ENCODE assay signal across 12 cellular contexts in genomic region chr16:22684282-22685161, GRCh38.
DNase-seq lines count a peak whose midpoint lies in the region; ATAC-seq and TF ChIP-seq lines count a peak whose summit lies in the region.
"Had no signal": no experiment of that assay in that cellular context is flagged by ENCODE, and none has a peak within 500 bp of the region (broad histone marks: within the 10 kb centered on the region; RNA-seq: fewer than 3 reads in every experiment).

No MANE protein-coding gene starts in this region.

- H3K9me3 ChIP-seq in mesenchymal stem cell (ENCODE audit: control insufficient read depth, low read length) = peaks cover 5% of the 10 kb centered on the region
- H3K9me3 ChIP-seq: pancreas had no signal

- TF ChIP-seq CTCF in chondrocyte (IDR thresholded peaks at IDR 0.05) = no peak

- no peak overlapping the region for H3K14ac ChIP-seq in mesenchymal stem cell (ENCODE audit: low read length in 2 of 2)

- H2AFZ ChIP-seq in ACC112 (ENCODE audit: low read length, unreplicated experiment) (peak overlapping the region; percentile 30), mesenchymal stem cell (ENCODE audit: low read depth, low read length) (no peak overlapping the region)

- H3K4me2 ChIP-seq in mesenchymal stem cell (ENCODE audit: low read length, poor library complexity, severe bottlenecking) = no peak overlapping the region

- no peaks in the 10 kb centered on the region for H3K79me1 ChIP-seq in mesenchymal stem cell (replicated peaks; ENCODE audit: low read length, poor library complexity, severe bottlenecking)

- no peak for ATAC-seq in GM19035 (IDR thresholded peaks at IDR 0.05; ENCODE audit: unreplicated experiment)

- peaks cover 5% of the 10 kb centered on the region for H3K9me3 Mint-ChIP-seq in chondrocyte (ENCODE audit: low read depth)

- H3K36me3 Mint-ChIP-seq in chondrocyte (ENCODE audit: low read depth) = no peaks in the 10 kb centered on the region

- H3K4me1 ChIP-seq in ACC112 (ENCODE audit: control insufficient read depth, insufficient read depth, low read length, unreplicated experiment) (peaks cover 12% of the 10 kb centered on the region), mesenchymal stem cell (ENCODE audit: control insufficient read depth, insufficient read depth, low read depth, low read length) (no peaks in the 10 kb centered on the region)
- H3K4me1 ChIP-seq: pancreas had no signal

- no peak overlapping the region for H3K4me3 Mint-ChIP-seq in chondrocyte (ENCODE audit: unreplicated experiment)

- 78% methylated on average over 4 of the region's 4 CpGs for WGBS in mesenchymal stem cell

- DNase-seq in HCEC 1CT (peak; percentile 59), chondrocyte (ENCODE audit: low spot score) (no peak), mesenchymal stem cell (no peak), GOT3 (lab: John Stamatoyannopoulos, UW) (no peak), cerebellar cortex (ENCODE audit: low spot score) (no peak), DMS79 treated with DMSO at 0.1 percent for 48 hours (lab: John Stamatoyannopoulos, UW) (no peak)
- DNase-seq: central memory CD4-positive, alpha-beta T cell; NCI-H226; pancreas had no signal

- no peak overlapping the region for H3K18ac ChIP-seq in mesenchymal stem cell (ENCODE audit: low read depth in 1 of 2, low read length in 2 of 2)

- no peak overlapping the region for H3K23ac ChIP-seq in mesenchymal stem cell (ENCODE audit: low read length in 2 of 2)

- no peak overlapping the region for H2BK120ac ChIP-seq in mesenchymal stem cell (ENCODE audit: low read depth, low read length)

- H3K79me2 ChIP-seq in ACC112 (ENCODE audit: control insufficient read depth, insufficient read depth, low read length, unreplicated experiment) = no peaks in the 10 kb centered on the region

- peaks cover 17% of the 10 kb centered on the region for H3K4me1 Mint-ChIP-seq in chondrocyte (ENCODE audit: low read depth)

- no peak overlapping the region for H2BK12ac ChIP-seq in mesenchymal stem cell (ENCODE audit: low read length in 2 of 2)

- no peak overlapping the region for H4K91ac ChIP-seq in mesenchymal stem cell (ENCODE audit: low read length)

- H3K36me3 ChIP-seq in ACC112 (ENCODE audit: insufficient read depth, low read length) = no peaks in the 10 kb centered on the region
- no peaks in the 10 kb centered on the region for H3K36me3 ChIP-seq in mesenchymal stem cell (ENCODE audit: control insufficient read depth in 1 of 2, insufficient read depth in 2 of 2, low read depth in 1 of 2, low read length in 2 of 2)
- H3K36me3 ChIP-seq: BLaER1 treated with 17β-estradiol and CSF1 and Interleukin-3, amounts not matched to agents 10 nM and 100 nM; pancreas had no signal

- H2BK15ac ChIP-seq in mesenchymal stem cell (ENCODE audit: low read depth, poor library complexity, severe bottlenecking) = no peak overlapping the region

- H3K27ac ChIP-seq in ACC112 (ENCODE audit: low read depth, low read length) (peak overlapping the region; percentile 48; the same call in 1 of the 2 replicates), mesenchymal stem cell (ENCODE audit: low read length, poor library complexity, severe bottlenecking) (no peak overlapping the region)
- H3K27ac ChIP-seq: pancreas had no signal

- H3K9ac ChIP-seq in mesenchymal stem cell (ENCODE audit: low read length) = peak overlapping the region; percentile 67
- H3K9ac ChIP-seq: BLaER1 treated with 17β-estradiol and CSF1 and Interleukin-3, amounts not matched to agents 10 nM and 100 nM had no signal

- H3K27me3 ChIP-seq in ACC112 (ENCODE audit: insufficient read depth, low read length) (peaks cover 37% of the 10 kb centered on the region), mesenchymal stem cell (ENCODE audit: control insufficient read depth in 1 of 2, insufficient read depth in 1 of 2, low read length in 2 of 2) (peaks cover 8 to 15% of the 10 kb centered on the region in 2 experiments)
- H3K27me3 ChIP-seq: BLaER1 treated with 17β-estradiol and CSF1 and Interleukin-3, amounts not matched to agents 10 nM and 100 nM; pancreas had no signal

- H2BK5ac ChIP-seq in mesenchymal stem cell (ENCODE audit: low read depth, low read length, poor library complexity, severe bottlenecking) = no peak overlapping the region

- no peak overlapping the region for H4K8ac ChIP-seq in mesenchymal stem cell (ENCODE audit: low read length)

- H2AK5ac ChIP-seq in mesenchymal stem cell (ENCODE audit: low read length, severe bottlenecking) = no peak overlapping the region

- H3K4ac ChIP-seq in mesenchymal stem cell (ENCODE audit: low read depth in 1 of 2, low read length in 2 of 2) = no peak overlapping the region

- H3K27me3 Mint-ChIP-seq in chondrocyte (ENCODE audit: low read depth) = peaks cover 10% of the 10 kb centered on the region

- peak overlapping the region; percentile 18; the same call in 1 of the 2 replicates for H3K4me3 ChIP-seq in ACC112 (ENCODE audit: low read depth, low read length)
- peak overlapping the region in 1 of 2 experiments; percentile 46 for H3K4me3 ChIP-seq in mesenchymal stem cell (ENCODE audit: insufficient read depth in 1 of 2, low read depth in 1 of 2, low read length in 2 of 2)
- H3K4me3 ChIP-seq: BLaER1 treated with 17β-estradiol and CSF1 and Interleukin-3, amounts not matched to agents 10 nM and 100 nM; pancreas had no signal

- peak overlapping the region; percentile 69 for H3K27ac Mint-ChIP-seq in chondrocyte (ENCODE audit: unreplicated experiment)
